Comparison of ENCODE assay signal across 22 cellular contexts in the genomic region with DNA sequence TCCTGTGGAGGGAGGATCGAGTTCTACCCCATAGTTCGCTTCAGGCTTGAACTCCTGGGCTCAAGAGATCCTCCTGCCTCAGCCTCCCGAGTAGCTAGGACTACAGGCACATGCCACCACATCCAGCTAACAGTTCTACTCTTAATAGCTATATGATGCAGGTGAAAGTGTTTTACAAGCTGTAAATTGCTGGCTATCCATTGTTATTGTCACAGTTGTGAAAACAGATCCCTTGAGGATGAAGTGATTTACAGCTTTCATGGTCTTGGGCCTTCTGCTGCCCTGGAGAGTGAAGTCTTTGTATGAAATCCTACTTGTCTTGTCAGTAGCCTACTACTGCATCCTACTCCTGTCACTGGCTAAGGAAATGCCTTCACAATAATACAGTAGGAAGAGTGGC. TPM values are rescaled to one million over a fixed set of nuclear protein-coding genes. Genes with fewer than 3 reads are reported as not detected.
A peak's percentile ranks its signal among the peaks of the same experiment; 100 is the strongest.
DNase-seq lines count a peak whose midpoint lies in the region; ATAC-seq and TF ChIP-seq lines count a peak whose summit lies in the region.
"Had no signal": no experiment of that assay in that cellular context is flagged by ENCODE, and none has a peak within 500 bp of the region (broad histone marks: within the 10 kb centered on the region; RNA-seq: fewer than 3 reads in every experiment).

No MANE protein-coding gene starts in this region.

- H3K9me3 ChIP-seq in AG04450 (ENCODE audit: control insufficient read depth, insufficient read depth, low read length) (no peaks in the 10 kb centered on the region), SJSA1 (replicated peaks) (no peaks in the 10 kb centered on the region), fibroblast of lung (ENCODE audit: control insufficient read depth, insufficient read depth, low read depth, low read length) (no peaks in the 10 kb centered on the region), skeletal muscle satellite cell (replicated peaks; ENCODE audit: low read length) (no peaks in the 10 kb centered on the region)
- H3K9me3 ChIP-seq: BE2C, heart right ventricle, prostate gland, transverse colon had no signal

- ATAC-seq in HG03135 (IDR thresholded peaks at IDR 0.05; ENCODE audit: unreplicated experiment) = no peak
- ATAC-seq: heart right ventricle; stimulated activated memory B cell treated with anti-CD40 and anti-IgM and Interleukin-4, amounts not matched to agents 10 μg/mL and 1 μg/mL and 100 μg/mL, for 72 hours had no signal

- H3K79me2 ChIP-seq in fibroblast of lung (ENCODE audit: control insufficient read depth, insufficient read depth, low read length) = no peaks in the 10 kb centered on the region

- POLR2A ChIA-PET in AG04450 (lab: Yijun Ruan, JAX) = interaction anchor here (0.6 kb wide), 1 partner anchor 25 kb away, joined by 3 read pairs; no protein-coding TSS in a partner anchor

- H3K4me2 ChIP-seq in fibroblast of lung (ENCODE audit: extremely low read depth, insufficient read depth, low read length) = no peak overlapping the region
- peak overlapping the region; percentile 62 for H3K4me2 ChIP-seq in skeletal muscle satellite cell (ENCODE audit: low read length)

- H3K36me3 ChIP-seq in SJSA1 = peaks cover 91% of the 10 kb centered on the region
- H3K36me3 ChIP-seq in fibroblast of lung (ENCODE audit: control insufficient read depth, insufficient read depth, low read length) = peaks cover 12% of the 10 kb centered on the region
- peaks cover 60% of the 10 kb centered on the region for H3K36me3 ChIP-seq in skeletal muscle satellite cell (ENCODE audit: insufficient read depth, low read length)
- H3K36me3 ChIP-seq: BE2C, cardiac muscle cell, prostate gland had no signal

- H3K9ac ChIP-seq in fibroblast of lung (ENCODE audit: insufficient read depth, low read length) = no peak overlapping the region
- H3K9ac ChIP-seq in skeletal muscle satellite cell (ENCODE audit: low read depth, low read length) = peak overlapping the region; percentile 57

- H3K4me1 ChIP-seq in SJSA1 (replicated peaks) (peaks cover 21% of the 10 kb centered on the region), fibroblast of lung (ENCODE audit: control insufficient read depth, extremely low read depth, insufficient read depth, low read length) (peaks cover 18% of the 10 kb centered on the region), skeletal muscle satellite cell (ENCODE audit: control insufficient read depth, insufficient read depth, low read length) (peaks cover 33% of the 10 kb centered on the region)
- H3K4me1 ChIP-seq: BE2C, prostate gland, transverse colon had no signal

- CTCF ChIA-PET in AG04450 (lab: Charles Lee) = interaction anchor here (0.6 to 2.5 kb wide), 3 partner anchors 10 to 118 kb away, joined by 3 to 8 read pairs (median 4); no protein-coding TSS in a partner anchor

- no peak for TF ChIP-seq CTCF in AG04450 (IDR thresholded peaks at IDR 0.05; ENCODE audit: low read depth, low read length)
- TF ChIP-seq CTCF in fibroblast of lung (conservative IDR thresholded peaks at IDR 0.05 in 1 of 2, IDR thresholded peaks at IDR 0.05 in 1 of 2; ENCODE audit: low read depth in 1 of 2, low read length in 2 of 2) = no peak

- H3K27me3 ChIP-seq in AG04450 (ENCODE audit: control insufficient read depth, insufficient read depth, low read length) (no peaks in the 10 kb centered on the region), SJSA1 (replicated peaks) (no peaks in the 10 kb centered on the region), fibroblast of lung (ENCODE audit: control insufficient read depth, insufficient read depth, low read length) (no peaks in the 10 kb centered on the region), skeletal muscle satellite cell (ENCODE audit: control insufficient read depth, insufficient read depth, low read length) (no peaks in the 10 kb centered on the region)
- H3K27me3 ChIP-seq: BE2C, cardiac muscle cell, heart right ventricle, transverse colon had no signal

- no peak overlapping the region for H2AFZ ChIP-seq in fibroblast of lung (ENCODE audit: low read length)

- H3K4me3 ChIP-seq in AG04450 (ENCODE audit: low read depth, low read length) (no peak overlapping the region), SJSA1 (no peak overlapping the region), fibroblast of lung (replicated peaks in 1 of 4; ENCODE audit: control extremely low read depth in 1 of 4, insufficient read depth in 1 of 4, low read depth in 3 of 4, low read length in 4 of 4) (no peak overlapping the region), skeletal muscle satellite cell (ENCODE audit: low read length) (peak overlapping the region; percentile 3)
- H3K4me3 ChIP-seq: cardiac muscle cell, heart right ventricle, prostate gland, transverse colon had no signal

- DNase-seq in AG04450 (ENCODE audit: low read depth, low spot score) = no peak
- DNase-seq in SJSA1 (ENCODE audit: low read depth in 1 of 2, low spot score in 2 of 2) = no peak
- no peak for DNase-seq in fibroblast of lung (ENCODE audit: low read depth in 2 of 2)
- DNase-seq in ecto neural progenitor cell (ENCODE audit: low spot score) = no peak
- no peak for DNase-seq in activated CD4-positive, alpha-beta T cell treated with anti-CD3 and anti-CD28 coated beads, Interleukin-2, amount 50 U/mL, for 1 hour
- no peak for DNase-seq in occipital lobe (lab: John Stamatoyannopoulos, UW)
- DNase-seq: activated CD4-positive, alpha-beta memory T cell treated with anti-CD3 and anti-CD28 coated beads, Interleukin-2, amount 10 ng/mL, durations not matched to agents 7 days and 5 days; activated effector memory CD4-positive, alpha-beta T cell treated with anti-CD3 and anti-CD28 coated beads, Interleukin-2, amount 50 U/mL, for 16 hours; BE2C; dermis blood vessel endothelial cell; heart right ventricle; left ventricle myocardium superior; NCI-H146; NCI-H524; small intestine; T-helper 9 cell; transverse colon had no signal

- H3K27ac ChIP-seq in AG04450 (ENCODE audit: low read depth, low read length) = peak overlapping the region; percentile 58
- H3K27ac ChIP-seq in SJSA1 = peak overlapping the region; percentile 51; the same call in 1 of the 2 replicates
- H3K27ac ChIP-seq in fibroblast of lung (ENCODE audit: insufficient read depth, low read length) = peak overlapping the region; percentile 60
- H3K27ac ChIP-seq: cardiac muscle cell, heart right ventricle, prostate gland, transverse colon had no signal

- H4K20me1 ChIP-seq in fibroblast of lung (ENCODE audit: control insufficient read depth, extremely low read depth, insufficient read depth, low read length) = no peaks in the 10 kb centered on the region

RNA-seq across cellular contexts. Expression of a gene that starts 48.0 kb away (rescaled TPM):
- polyA plus RNA-seq in AG04450 (2011; rRNA removed) (9.4 and 11.9 TPM in 2 replicates), fibroblast of lung (26.8 and 37.6 TPM in 2 replicates)
- 3.9 and 4.7 TPM in 2 replicates for polyA minus RNA-seq in AG04450 (2011; rRNA and poly(A)+ RNA removed)
- 25.5 and 33.6 TPM in 2 replicates for total RNA-seq in SJSA1 (2014; rRNA removed; shearing (Covaris generic))
- total RNA-seq in fibroblast of lung (12.1 and 21.3 TPM in 2 replicates), occipital lobe (11.2 TPM)
- polyA plus RNA-seq in fibroblast of lung (2012) = 14.1 and 17.9 TPM in 2 replicates
- polyA minus RNA-seq in fibroblast of lung (ENCODE audit: low replicate concordance) = 1.1 and 6.2 TPM in 2 replicates
- 4.8 and 12.7 TPM in 2 replicates for total RNA-seq in skeletal muscle satellite cell (2012; rRNA removed)
